Comparison of ENCODE assay signal across 19 cellular contexts in genomic region chr17:82058855-82059249, GRCh38. TPM values are rescaled to one million over a fixed set of nuclear protein-coding genes. Genes with fewer than 3 reads are reported as not detected.
"Had no signal": no experiment of that assay in that cellular context is flagged by ENCODE, and none has a peak within 500 bp of the region (broad histone marks: within the 10 kb centered on the region; RNA-seq: fewer than 3 reads in every experiment).

No MANE protein-coding gene starts in this region.

- H3K9me3 Mint-ChIP-seq: activated naive CD4-positive, alpha-beta T cell treated with anti-CD3 and anti-CD28 coated beads, Interleukin-2, amount 50 U/mL, for 72 hours; activated T-helper 1 cell treated with anti-CD3 and anti-CD28 coated beads, Interleukin-12 subunit alpha, Interleukin-12 subunit beta, Interleukin-2, Interleukin-4 antibody, amounts not matched to agents 30 ng/mL and 10 ng/mL and 1 ng/mL, durations not matched to agents 14 hours and 24 hours and 36 hours; dendritic cell treated with granulocyte-macrophage colony-stimulating factor and Interleukin-4, amounts not matched to agents 40 ng/mL and 50 ng/mL, for 4 days; naive thymus-derived CD4-positive, alpha-beta T cell; stimulated activated naive CD8-positive, alpha-beta T cell treated with anti-CD3 and anti-CD28 coated beads, Interleukin-15, Interleukin-2, amounts not matched to agents 100 ng/mL and 50 ng/mL, for 24 hours; T-helper 1 cell treated with Interleukin-12 subunit alpha and Interleukin-12 subunit beta and Interleukin-4 antibody, amounts not matched to agents 30 μg/mL and 1 μg/mL, for 36 hours had no signal

- ATAC-seq: activated naive CD4-positive, alpha-beta T cell treated with anti-CD3 and anti-CD28 coated beads, Interleukin-2, amount 50 U/mL, for 72 hours; naive thymus-derived CD4-positive, alpha-beta T cell had no signal

- H3K27ac Mint-ChIP-seq: activated naive CD4-positive, alpha-beta T cell treated with anti-CD3 and anti-CD28 coated beads, Interleukin-2, amount 50 U/mL, for 72 hours; activated T-helper 1 cell treated with anti-CD3 and anti-CD28 coated beads, Interleukin-12 subunit alpha, Interleukin-12 subunit beta, Interleukin-2, Interleukin-4 antibody, amounts not matched to agents 30 ng/mL and 10 ng/mL and 1 ng/mL, durations not matched to agents 14 hours and 24 hours and 36 hours; dendritic cell treated with granulocyte-macrophage colony-stimulating factor and Interleukin-4, amounts not matched to agents 40 ng/mL and 50 ng/mL, for 4 days; stimulated activated naive CD8-positive, alpha-beta T cell treated with anti-CD3 and anti-CD28 coated beads, Interleukin-15, Interleukin-2, amounts not matched to agents 100 ng/mL and 50 ng/mL, for 24 hours; T-helper 1 cell treated with Interleukin-12 subunit alpha and Interleukin-12 subunit beta and Interleukin-4 antibody, amounts not matched to agents 30 μg/mL and 1 μg/mL, for 36 hours had no signal

- H3K27ac ChIP-seq: adrenal gland, esophagus muscularis mucosa, pancreas, tibial nerve, uterus had no signal

- FAIRE-seq: astrocyte, bronchial epithelial cell, endothelial cell of umbilical vein, pancreas had no signal

- H3K36me3 ChIP-seq: uterus had no signal

- DNase-seq: activated CD8-positive, alpha-beta memory T cell treated with anti-CD3 and anti-CD28 coated beads for 24 hours; activated gamma-delta T cell treated with Interleukin-2 at 50 U/mL for 16 hours; effector CD8-positive, alpha-beta T cell; mesendoderm; naive thymus-derived CD4-positive, alpha-beta T cell; stimulated activated CD4-positive, alpha-beta T cell treated with anti-CD3 and anti-CD28 coated beads, Interleukin-1b, Interleukin-23, amount 100 ng/mL, for 48 hours; uterus had no signal

- H3K27me3 ChIP-seq: adrenal gland, esophagus muscularis mucosa, pancreas, tibial nerve, uterus had no signal

- H3K4me3 ChIP-seq: adrenal gland, esophagus muscularis mucosa, pancreas, tibial nerve, uterus had no signal

- H3K9me3 ChIP-seq: adrenal gland, esophagus muscularis mucosa, pancreas, tibial nerve, uterus had no signal

- H3K27me3 Mint-ChIP-seq: dendritic cell treated with granulocyte-macrophage colony-stimulating factor and Interleukin-4, amounts not matched to agents 40 ng/mL and 50 ng/mL, for 4 days; naive thymus-derived CD4-positive, alpha-beta T cell; stimulated activated naive CD8-positive, alpha-beta T cell treated with anti-CD3 and anti-CD28 coated beads, Interleukin-15, Interleukin-2, amounts not matched to agents 100 ng/mL and 50 ng/mL, for 24 hours had no signal

- H3K4me3 Mint-ChIP-seq: activated T-helper 1 cell treated with anti-CD3 and anti-CD28 coated beads, Interleukin-12 subunit alpha, Interleukin-12 subunit beta, Interleukin-2, Interleukin-4 antibody, amounts not matched to agents 30 ng/mL and 10 ng/mL and 1 ng/mL, durations not matched to agents 14 hours and 24 hours and 36 hours; dendritic cell treated with granulocyte-macrophage colony-stimulating factor and Interleukin-4, amounts not matched to agents 40 ng/mL and 50 ng/mL, for 4 days; naive thymus-derived CD4-positive, alpha-beta T cell; stimulated activated naive CD8-positive, alpha-beta T cell treated with anti-CD3 and anti-CD28 coated beads, Interleukin-15, Interleukin-2, amounts not matched to agents 100 ng/mL and 50 ng/mL, for 24 hours; T-helper 1 cell treated with Interleukin-12 subunit alpha and Interleukin-12 subunit beta and Interleukin-4 antibody, amounts not matched to agents 30 μg/mL and 1 μg/mL, for 36 hours had no signal

- H3K36me3 Mint-ChIP-seq: activated naive CD4-positive, alpha-beta T cell treated with anti-CD3 and anti-CD28 coated beads, Interleukin-2, amount 50 U/mL, for 72 hours had no signal

RNA-seq across cellular contexts. Expression of gene RAC3, which starts 27.4 kb away (rescaled TPM):
- polyA plus RNA-seq: naive thymus-derived CD4-positive, alpha-beta T cell had no signal
